12 cellular contexts compared by ENCODE assay signal in genomic region chr15:39628131-39628482, GRCh38. TPM values are rescaled to one million over a fixed set of nuclear protein-coding genes. Genes with fewer than 3 reads are reported as not detected.
DNase-seq lines count a peak whose midpoint lies in the region; ATAC-seq and TF ChIP-seq lines count a peak whose summit lies in the region.
"Had no signal": no experiment of that assay in that cellular context is flagged by ENCODE, and none has a peak within 500 bp of the region (broad histone marks: within the 10 kb centered on the region; RNA-seq: fewer than 3 reads in every experiment).

No MANE protein-coding gene starts in this region.

- POLR2A ChIA-PET in IMR-90 (lab: Charles Lee; ENCODE audit: unreplicated experiment): no interaction called here
- POLR2A ChIA-PET in RWPE1 (lab: Yijun Ruan, JAX; ENCODE audit: low non-redundant PET): no interaction called here

- dilution Hi-C loops in IMR-90 (cut with HindIII; ENCODE audit: low sequenced_read_pairs, unreplicated experiment): no loop called here

- H3K4ac ChIP-seq in IMR-90 (ENCODE audit: low read depth, low read length): 0 out of 2 replicates have a peak overlapping the region, but pooled peaks have one; percentile 22

- H3K9me3 ChIP-seq in IMR-90 (ENCODE audit: control insufficient read depth, insufficient read depth, low read length) (no peaks in the 10 kb centered on the region; the same call in 1 of the 2 replicates), right lobe of liver (no peaks in the 10 kb centered on the region)

- H3K36me3 ChIP-seq in IMR-90 (ENCODE audit: control insufficient read depth, insufficient read depth, low read length) (no peaks in the 10 kb centered on the region), right lobe of liver (no peaks in the 10 kb centered on the region)
- H3K36me3 ChIP-seq: BLaER1 had no signal

- no TSS peak for BruUV-seq in IMR-90 (replicated peaks; lab: Mats Ljungman, UMichigan)

- no peak overlapping the region for H2AK9ac ChIP-seq in IMR-90 (replicated peaks; ENCODE audit: low read depth, low read length, poor library complexity)

- no peak overlapping the region for H4K5ac ChIP-seq in IMR-90 (ENCODE audit: low read depth, low read length)

- CTCF ChIA-PET in IMR-90 (lab: Yijun Ruan, JAX): no interaction called here
- CTCF ChIA-PET in RWPE1 (lab: Yijun Ruan, JAX): interaction anchor here (0.7 kb wide), 1 partner anchor 129 kb away, joined by 3 read pairs; no protein-coding TSS in a partner anchor

- no peak overlapping the region for H2BK120ac ChIP-seq in IMR-90 (ENCODE audit: low read depth, low read length)

- H2AK5ac ChIP-seq in IMR-90 (ENCODE audit: low read depth, low read length): peak overlapping the region; percentile 40

- H4K91ac ChIP-seq in IMR-90 (ENCODE audit: insufficient read depth, low read depth, low read length): no peak overlapping the region; the same call in 1 of the 2 replicates

- no peak for ATAC-seq in IMR-90 (ENCODE audit: low read depth)
- peak; percentile 29 to 68 (median 45) for ATAC-seq in right lobe of liver

- DNase-seq in IMR-90 (no peak), dermis blood vessel endothelial cell (peak; percentile 30), right lobe of liver (no peak), RWPE1 (ENCODE audit: low spot score) (no peak), ecto neural progenitor cell (ENCODE audit: low spot score) (no peak), DMS153 (lab: John Stamatoyannopoulos, UW) (no peak), NCI-H1105 treated with DMSO at 0.1 percent for 48 hours (lab: John Stamatoyannopoulos, UW) (no peak)
- DNase-seq: activated T-cell treated with anti-CD3 and anti-CD28 coated beads, Interleukin-2, amount 50 U/mL, for 1 hour; NCI-H345 had no signal

- no peaks in the 10 kb centered on the region for H4K20me1 ChIP-seq in IMR-90 (ENCODE audit: insufficient read depth, low read length)
- H4K20me1 ChIP-seq: BLaER1 had no signal

- H2AFZ ChIP-seq in IMR-90 (replicated peaks; ENCODE audit: low read length, poor library complexity): no peak overlapping the region

- WGBS in IMR-90 (ENCODE audit: extremely low coverage in 2 of 2, insufficient read length in 1 of 2), 2 experiments: 91% methylated on average over 5 of the region's 5 CpGs; no CpG with 5 or more reads in 1 of the 2 experiments
- 52% methylated on average over 5 of the region's 5 CpGs for WGBS in right lobe of liver (ENCODE audit: insufficient coverage, low coverage, low lambda C conversion rate, missing lambda C conversion rate)

- TF ChIP-seq POLR2A in IMR-90 (IDR thresholded peaks at IDR 0.05; ENCODE audit: low read depth, low read length) (no peak), right lobe of liver (IDR thresholded peaks at IDR 0.05) (no peak)

- peaks cover 0 to 5% of the 10 kb centered on the region in 2 experiments; a peak in 1 of 4 replicates for H3K79me1 ChIP-seq in IMR-90 (ENCODE audit: low read depth in 1 of 2, low read length in 2 of 2)

- H2BK20ac ChIP-seq in IMR-90 (ENCODE audit: low read depth, low read length): peak overlapping the region; percentile 14; the same call in 1 of the 2 replicates

- in situ Hi-C loops in IMR-90 (cut with MboI; ENCODE audit: low sequenced_read_pairs): no loop called here

- no peak overlapping the region for H3K4me2 ChIP-seq in IMR-90 (ENCODE audit: low read depth, low read length)
- H3K4me2 ChIP-seq: BLaER1, KMS-11 had no signal

- no peaks in the 10 kb centered on the region for H3K27me3 ChIP-seq in IMR-90 (ENCODE audit: control insufficient read depth, insufficient read depth, low read length)
- no peaks in the 10 kb centered on the region for H3K27me3 ChIP-seq in right lobe of liver
- H3K27me3 ChIP-seq: BLaER1 had no signal

- H3K27ac ChIP-seq in 22Rv1 (no peak overlapping the region), IMR-90 (ENCODE audit: insufficient read depth, low read length) (no peak overlapping the region), right lobe of liver (no peak overlapping the region), RWPE1 (no peak overlapping the region)
- H3K27ac ChIP-seq: BLaER1, KMS-11 had no signal

- TF ChIP-seq RAD21 in IMR-90 (IDR thresholded peaks at IDR 0.05; ENCODE audit: low read length): no peak

- no peak overlapping the region for H2BK5ac ChIP-seq in IMR-90 (ENCODE audit: low read depth, low read length, poor library complexity, severe bottlenecking)

- peak overlapping the region in 1 of 2 experiments; percentile 10; a peak in 1 of 4 replicates for H4K8ac ChIP-seq in IMR-90 (ENCODE audit: low read depth in 2 of 2, low read length in 2 of 2)

- H3K14ac ChIP-seq in IMR-90 (replicated peaks; ENCODE audit: low read depth, low read length): 0 out of 2 replicates have a peak overlapping the region, but pooled peaks have one; percentile 26

- H2BK15ac ChIP-seq in IMR-90 (ENCODE audit: low read depth, low read length): peak overlapping the region; percentile 19; the same call in 1 of the 3 replicates

- no peak overlapping the region for H3K18ac ChIP-seq in IMR-90 (ENCODE audit: low read depth, low read length)

- no peak overlapping the region for H3K9ac ChIP-seq in IMR-90 (ENCODE audit: low read depth, low read length)
- H3K9ac ChIP-seq: BLaER1, KMS-11 had no signal

- H3K4me1 ChIP-seq in IMR-90 (ENCODE audit: control insufficient read depth, insufficient read depth, low read length) (peaks cover 27% of the 10 kb centered on the region), right lobe of liver (no peaks in the 10 kb centered on the region)

- H3K23ac ChIP-seq in IMR-90 (ENCODE audit: low read depth, low read length): no peak overlapping the region

- H3K56ac ChIP-seq in IMR-90 (ENCODE audit: extremely low read depth, insufficient read depth, low read length): no peak overlapping the region

- H3K9me1 ChIP-seq in IMR-90 (ENCODE audit: insufficient read depth, low read length): peaks cover 24% of the 10 kb centered on the region

- H3K4me3 ChIP-seq in IMR-90 (ENCODE audit: insufficient read depth, low read depth, low read length) (no peak overlapping the region), right lobe of liver (no peak overlapping the region)
- H3K4me3 ChIP-seq: BLaER1 had no signal

- intact Hi-C loops in IMR-90 (cut with micrococcal nuclease): no loop called here
- intact Hi-C loops in right lobe of liver (cut with DNase I): no loop called here

- TF ChIP-seq CTCF in 22Rv1 (IDR thresholded peaks at IDR 0.05) (peak; percentile 28), IMR-90 (conservative IDR thresholded peaks at IDR 0.05; ENCODE audit: low read depth, low read length) (0 out of 2 replicates have a peak, but pooled peaks have one; percentile 15), right lobe of liver (IDR thresholded peaks at IDR 0.05) (peak; percentile 25 to 43 (median 34)), RWPE1 (conservative IDR thresholded peaks at IDR 0.05; ENCODE audit: low read depth) (no peak)

TF ChIP-seq in IMR-90, 13 proteins besides CTCF, POLR2A, EP300 and RAD21:
- no peak for TF ChIP-seq CHD1 (IDR thresholded peaks at IDR 0.05; ENCODE audit: low read depth, low read length)

RNA-seq across cellular contexts. Expression of gene THBS1, which starts 47.2 kb away (rescaled TPM):
- total RNA-seq in IMR-90 (2012; rRNA removed): 3,217 and 4,071 TPM in 2 replicates
- 1,562 and 1,711 TPM in 2 replicates for polyA plus RNA-seq in IMR-90 (2012; rRNA removed)
- 567 and 904 TPM in 2 replicates for polyA plus RNA-seq in IMR-90 (2012; cell fraction: cytosol; rRNA removed)
- polyA plus RNA-seq in IMR-90 (2012; cell fraction: nucleus; rRNA removed; ENCODE audit: low replicate concordance): 2,496 and 5,799 TPM in 2 replicates
- 7,970 and 9,720 TPM in 2 replicates for total RNA-seq in dermis blood vessel endothelial cell
- 100 to 1,000 TPM in 1 of 6 experiments, 10 to 100 TPM in 5; 10.7 to 253 (median 64.6) TPM for total RNA-seq in right lobe of liver

Comparison
In these comparisons a context has a peak if more than half of its experiments do, and no peak if none do; other contexts are left out.
1. RNA of gene THBS1, which starts 47.2 kb away (total RNA-seq): 7,970 to 9,720 TPM in dermis blood vessel endothelial cell and 3,217 to 4,071 TPM in IMR-90; 10.7 to 253 TPM in right lobe of liver; every median in the first group is over 10 times any median in the second.